1 cellular context compared by ENCODE assay signal in genomic region chr3:69013256-69014021, GRCh38.
A peak's percentile ranks its signal among the peaks of the same experiment; 100 is the strongest.
TF ChIP-seq lines count a peak whose summit lies in the region.

TSS of gene EOGT (minus strand) at chr3:69013684. CDS start at chr3:69009846, 3,838 bp downstream.

TF ChIP-seq in HepG2, 621 proteins besides CTCF, POLR2A, EP300 and RAD21 (continued from another document and continues in another):
- no peak for TF ChIP-seq HHEX (CRISPR knock-in tag; IDR thresholded peaks at IDR 0.05)
- TF ChIP-seq ZNF282 (IDR thresholded peaks at IDR 0.05; ENCODE audit: partially characterized antibody): no peak
- 0 out of 2 replicates have a peak, but pooled peaks have one; percentile 44 for TF ChIP-seq ZNF256 (CRISPR knock-in tag; conservative IDR thresholded peaks at IDR 0.05)
- TF ChIP-seq ZNF709 (CRISPR knock-in tag; IDR thresholded peaks at IDR 0.05): peak; percentile 93
- TF ChIP-seq ZNF510 (CRISPR knock-in tag; IDR thresholded peaks at IDR 0.05; ENCODE audit: low read depth): no peak
- TF ChIP-seq CENPBD1 (CRISPR knock-in tag; IDR thresholded peaks at IDR 0.05; ENCODE audit: borderline replicate concordance, low read depth): no peak; the same call in 1 of the 2 replicates
- 0 out of 2 replicates have a peak, but pooled peaks have one; percentile 68 for TF ChIP-seq ZNF530 (CRISPR knock-in tag; IDR thresholded peaks at IDR 0.05; ENCODE audit: low read depth)
- no peak for TF ChIP-seq ARID2 (CRISPR knock-in tag; IDR thresholded peaks at IDR 0.05; ENCODE audit: borderline replicate concordance)
- TF ChIP-seq LBX2 (CRISPR knock-in tag; IDR thresholded peaks at IDR 0.05; ENCODE audit: borderline replicate concordance): no peak
- peak; percentile 95 for TF ChIP-seq ZNF616 (CRISPR knock-in tag; IDR thresholded peaks at IDR 0.05; ENCODE audit: low read depth)
- TF ChIP-seq SP5 (CRISPR knock-in tag; IDR thresholded peaks at IDR 0.05; ENCODE audit: borderline replicate concordance, low read depth): peak; percentile 28; the same call in 1 of the 2 replicates
- peak; percentile 99 for TF ChIP-seq KDM5B (CRISPR knock-in tag; IDR thresholded peaks at IDR 0.05; ENCODE audit: borderline replicate concordance)
- TF ChIP-seq YY1 (IDR thresholded peaks at IDR 0.05; ENCODE audit: insufficient read depth, insufficient replicate concordance, low read depth, low read length): peak; percentile 65
- no peak for TF ChIP-seq SMARCE1 (IDR thresholded peaks at IDR 0.05; ENCODE audit: borderline replicate concordance)
- TF ChIP-seq GMEB2 (CRISPR knock-in tag; IDR thresholded peaks at IDR 0.05; ENCODE audit: low read depth): no peak
- peak; percentile 93 for TF ChIP-seq ATF7-NPFF (CRISPR knock-in tag; IDR thresholded peaks at IDR 0.05; ENCODE audit: low read depth)
- peak; percentile 18; the same call in 1 of the 2 replicates for TF ChIP-seq MTA1 (CRISPR knock-in tag; IDR thresholded peaks at IDR 0.05; ENCODE audit: borderline replicate concordance)
- TF ChIP-seq LCORL (IDR thresholded peaks at IDR 0.05): no peak
- TF ChIP-seq LCORL (CRISPR knock-in tag; IDR thresholded peaks at IDR 0.05): peak; percentile 46; the same call in 1 of the 2 replicates
- no peak; the same call in 1 of the 2 replicates for TF ChIP-seq BATF2 (CRISPR knock-in tag; IDR thresholded peaks at IDR 0.05)
- peak; percentile 59 for TF ChIP-seq FOXO1 (CRISPR knock-in tag; IDR thresholded peaks at IDR 0.05)
- TF ChIP-seq ZNF569 (CRISPR knock-in tag; IDR thresholded peaks at IDR 0.05; ENCODE audit: borderline replicate concordance): no peak
- no peak for TF ChIP-seq DMTF1 (CRISPR knock-in tag; IDR thresholded peaks at IDR 0.05)
- no peak for TF ChIP-seq ZNF17 (CRISPR knock-in tag; IDR thresholded peaks at IDR 0.05)
- TF ChIP-seq NCOA5 (CRISPR knock-in tag; IDR thresholded peaks at IDR 0.05): no peak
- no peak for TF ChIP-seq ATF6 (CRISPR knock-in tag; conservative IDR thresholded peaks at IDR 0.05)
- peak; percentile 45 for TF ChIP-seq U2AF1 (optimal IDR thresholded peaks at IDR 0.05; ENCODE audit: low read depth, low read length)
- no peak for TF ChIP-seq FOXP1 (IDR thresholded peaks at IDR 0.05)
- no peak for TF ChIP-seq FOXP1 (CRISPR knock-in tag; IDR thresholded peaks at IDR 0.05)
- peak; percentile 24; the same call in 1 of the 2 replicates for TF ChIP-seq FLYWCH1 (CRISPR knock-in tag; IDR thresholded peaks at IDR 0.05)
- TF ChIP-seq ZNF782 (CRISPR knock-in tag; IDR thresholded peaks at IDR 0.05; ENCODE audit: borderline replicate concordance): peak; percentile 25; the same call in 1 of the 2 replicates
- peak; percentile 37 for TF ChIP-seq GABPA (IDR thresholded peaks at IDR 0.05; ENCODE audit: low read depth, low read length)
- TF ChIP-seq GABPA (CRISPR knock-in tag; IDR thresholded peaks at IDR 0.05; ENCODE audit: low read depth): peak; percentile 71
- no peak; the same call in none of the 2 replicates for TF ChIP-seq ZNF605 (CRISPR knock-in tag; IDR thresholded peaks at IDR 0.05)
- peak; percentile 88; the same call in 1 of the 2 replicates for TF ChIP-seq MTF2 (CRISPR knock-in tag; IDR thresholded peaks at IDR 0.05; ENCODE audit: borderline replicate concordance)
- TF ChIP-seq ZNF780A (CRISPR knock-in tag; IDR thresholded peaks at IDR 0.05): 0 out of 2 replicates have a peak, but pooled peaks have one; percentile 37
- peak; percentile 86; the same call in 1 of the 2 replicates for TF ChIP-seq MED13 (CRISPR knock-in tag; IDR thresholded peaks at IDR 0.05)
- TF ChIP-seq ZBTB4 (CRISPR knock-in tag; IDR thresholded peaks at IDR 0.05; ENCODE audit: borderline replicate concordance): 0 out of 2 replicates have a peak, but pooled peaks have one; percentile 36
- TF ChIP-seq ZSCAN29 (CRISPR knock-in tag; conservative IDR thresholded peaks at IDR 0.05): no peak
- no peak; the same call in 1 of the 2 replicates for TF ChIP-seq CREBL2 (CRISPR knock-in tag; IDR thresholded peaks at IDR 0.05; ENCODE audit: borderline replicate concordance)
- TF ChIP-seq BHLHE40 (IDR thresholded peaks at IDR 0.05; ENCODE audit: low read length): peak; percentile 96
- TF ChIP-seq CBX2 (IDR thresholded peaks at IDR 0.05; ENCODE audit: low read depth, low read length): no peak
- TF ChIP-seq CBX2 (CRISPR knock-in tag; IDR thresholded peaks at IDR 0.05; ENCODE audit: low read depth): no peak
- TF ChIP-seq HMGXB4 (CRISPR knock-in tag; IDR thresholded peaks at IDR 0.05; ENCODE audit: borderline replicate concordance in 1 of 2, low read depth in 1 of 2): peak; percentile 98
- no peak for TF ChIP-seq SYNCRIP (IDR thresholded peaks at IDR 0.05; ENCODE audit: insufficient read depth, low read depth, low read length)
- TF ChIP-seq ZBTB10 (CRISPR knock-in tag; IDR thresholded peaks at IDR 0.05; ENCODE audit: borderline replicate concordance): no peak
- 0 out of 2 replicates have a peak, but pooled peaks have one; percentile 1 for TF ChIP-seq ZNF629 (CRISPR knock-in tag; conservative IDR thresholded peaks at IDR 0.05)
- TF ChIP-seq GFI1 (CRISPR knock-in tag; IDR thresholded peaks at IDR 0.05; ENCODE audit: borderline replicate concordance): peak; percentile 71; the same call in 1 of the 2 replicates
